ENCODE assay signal across 8 cellular contexts in the genomic region with DNA sequence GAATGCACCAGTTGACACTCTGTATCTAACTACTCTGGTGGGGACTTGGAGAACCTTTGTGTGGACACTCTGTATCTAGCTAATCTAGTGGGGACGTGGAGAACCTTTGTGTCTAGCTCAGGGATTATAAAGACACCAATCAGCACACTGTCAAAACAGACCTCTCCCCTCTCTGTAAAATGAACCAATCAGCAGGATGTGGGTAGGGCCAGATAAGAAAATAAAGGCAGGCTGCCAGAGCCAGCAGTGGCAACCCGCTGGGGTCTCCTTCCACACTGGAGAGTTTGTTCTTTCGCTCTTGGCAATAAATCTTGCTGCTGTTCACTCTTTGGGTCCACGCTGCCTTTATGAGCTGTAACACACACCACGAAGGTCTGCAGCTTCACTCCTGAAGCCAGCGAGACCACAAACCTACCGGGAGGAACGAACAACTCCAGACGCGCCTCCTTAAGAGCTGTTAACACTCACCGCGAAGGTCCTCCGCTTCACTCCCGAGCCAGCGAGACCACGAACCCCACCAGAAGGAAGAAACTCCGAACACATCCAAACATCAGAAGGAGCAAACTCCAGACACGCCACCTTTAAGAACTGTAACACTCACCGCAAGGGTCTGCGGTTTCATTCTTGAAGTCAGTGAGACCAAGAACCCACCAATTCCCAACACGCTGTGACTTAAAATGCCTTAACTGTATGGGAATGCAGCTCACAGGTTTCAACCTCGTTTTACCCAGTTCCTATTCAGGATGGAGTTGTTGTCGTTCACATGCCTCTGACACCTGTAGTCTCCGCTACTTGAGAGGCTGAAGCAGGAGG. TPM values are rescaled to one million over a fixed set of nuclear protein-coding genes. Genes with fewer than 3 reads are reported as not detected.
DNase-seq lines count a peak whose midpoint lies in the region; ATAC-seq, FAIRE-seq and TF ChIP-seq lines count a peak whose summit lies in the region.
"Not testable (repeated sequence)": the region's sequence is repeated elsewhere in the genome, so short reads cannot be mapped to it uniquely, and the experiment has no call there.

No MANE protein-coding gene starts in this region.

- H3K4me2 ChIP-seq in Loucy (ENCODE audit: low read depth, low read length, poor library complexity, severe bottlenecking) (peak overlapping the region; percentile 86), GM12878 (ENCODE audit: control insufficient read depth, insufficient read depth) (peak overlapping the region; percentile 42), osteoblast (ENCODE audit: insufficient read depth, low read length) (peak overlapping the region; percentile 91)

- not testable (repeated sequence) for H3K27me3 ChIP-seq in CD4-positive, CD25-positive, alpha-beta regulatory T cell (ENCODE audit: control insufficient read depth, insufficient read depth, low read length); Loucy (ENCODE audit: insufficient read depth, low read length, poor library complexity, severe bottlenecking); GM12878 (replicated peaks in 1 of 2; ENCODE audit: control insufficient read depth in 2 of 2, insufficient read depth in 2 of 2, low read length in 1 of 2); osteoblast (ENCODE audit: insufficient read depth, low read length)

- not testable (repeated sequence) for BruUV-seq in GM12878 (replicated peaks; lab: Mats Ljungman, UMichigan)

- in situ Hi-C loops in GM12878 (cut with MboI): not testable (repeated sequence)

- H4K20me1 ChIP-seq in Loucy (ENCODE audit: insufficient read depth, low read length, poor library complexity, severe bottlenecking): peaks cover 14% of the 10 kb centered on the region
- not testable (repeated sequence) for H4K20me1 ChIP-seq in GM12878 (ENCODE audit: control insufficient read depth, insufficient read depth); osteoblast (ENCODE audit: insufficient read depth, low read length)

- not testable (repeated sequence) for TF ChIP-seq EP300 in GM12878 (IDR thresholded peaks at IDR 0.05; ENCODE audit: borderline replicate concordance in 1 of 2, control insufficient read depth in 1 of 2, low read depth in 2 of 2, low read length in 2 of 2)

- H3K79me2 ChIP-seq in Loucy (ENCODE audit: insufficient read depth, low read length): peaks cover 14% of the 10 kb centered on the region
- H3K79me2 ChIP-seq in GM12878 (ENCODE audit: control insufficient read depth, insufficient read depth, low read length): peaks cover 15% of the 10 kb centered on the region
- H3K79me2 ChIP-seq in osteoblast (ENCODE audit: insufficient read depth, low read length): peaks cover 14% of the 10 kb centered on the region

- H3F3A ChIP-seq in Loucy (ENCODE audit: low read depth): not testable (repeated sequence)

- not testable (repeated sequence) for TF ChIP-seq POLR2A in GM12878 (IDR thresholded peaks at IDR 0.05; ENCODE audit: low read depth, low read length)

- TF ChIP-seq RAD21 in GM12878 (IDR thresholded peaks at IDR 0.05; ENCODE audit: insufficient read depth, low read depth, low read length): not testable (repeated sequence)

- peak overlapping the region; percentile 69 for H3K9ac ChIP-seq in Loucy (ENCODE audit: low read depth, low read length, poor library complexity, severe bottlenecking)
- H3K9ac ChIP-seq in GM12878 (ENCODE audit: control insufficient read depth, insufficient read depth, low read length): not testable (repeated sequence)
- H3K9ac ChIP-seq in kidney (ENCODE audit: low read length in 2 of 2): peak overlapping the region; percentile 32 to 40

- FAIRE-seq in GM12878 (lab: Jason Lieb, UNC); kidney (lab: Jason Lieb, UNC): not testable (repeated sequence)

- H3K9me2 ChIP-seq in Loucy (replicated peaks; ENCODE audit: low read depth, low read length): not testable (repeated sequence)

- DNase-seq in CD4-positive, CD25-positive, alpha-beta regulatory T cell: peak; percentile 34 to 76 (median 59)
- peak; percentile 9 for DNase-seq in activated CD4-positive, CD25-positive, alpha-beta regulatory T cell treated with anti-CD3 and anti-CD28 coated beads, Interleukin-2, amount 50 U/mL, for 16 hours (ENCODE audit: low read depth, low spot score)
- DNase-seq in activated T-cell treated with anti-CD3 and anti-CD28 coated beads, Interleukin-2, amount 50 U/mL, for 4 hours: peak; percentile 9
- not testable (repeated sequence) for DNase-seq in GM12878 (ENCODE audit: low read depth, low spot score); kidney; osteoblast (ENCODE audit: insufficient read length, low spot score, missing footprints); stimulated activated naive B cell treated with anti-CD40 and anti-IgM and Interleukin-4, amounts not matched to agents 10 μg/mL and 1 μg/mL and 100 μg/mL, for 72 hours

- peak overlapping the region; percentile 84 to 94 (median 90) for H3K4me3 Mint-ChIP-seq in CD4-positive, CD25-positive, alpha-beta regulatory T cell
- peak overlapping the region; percentile 75 for H3K4me3 Mint-ChIP-seq in activated T-cell treated with anti-CD3 and anti-CD28 coated beads, Interleukin-2, amount 50 U/mL, for 4 hours
- H3K4me3 Mint-ChIP-seq in stimulated activated naive B cell treated with anti-CD40 and anti-IgM and Interleukin-4, amounts not matched to agents 10 μg/mL and 1 μg/mL and 100 μg/mL, for 72 hours: peak overlapping the region; percentile 78 to 81

- TF ChIP-seq CTCF in Loucy (conservative IDR thresholded peaks at IDR 0.05; ENCODE audit: low read length); GM12878 (IDR thresholded peaks at IDR 0.05 in 2 of 3, conservative IDR thresholded peaks at IDR 0.05 in 1 of 3; ENCODE audit: control insufficient read depth in 2 of 3, extremely low read depth in 1 of 3, insufficient read depth in 1 of 3, low read depth in 3 of 3, low read length in 3 of 3); kidney (IDR thresholded peaks at IDR 0.05; ENCODE audit: borderline replicate concordance, extremely low read depth, insufficient read depth); osteoblast (IDR thresholded peaks at IDR 0.05; ENCODE audit: extremely low read depth, low read depth, low read length): not testable (repeated sequence)

- not testable (repeated sequence) for H3K36me3 ChIP-seq in CD4-positive, CD25-positive, alpha-beta regulatory T cell (ENCODE audit: control insufficient read depth, insufficient read depth, low read length); Loucy (ENCODE audit: insufficient read depth, low read length); GM12878 (ENCODE audit: control insufficient read depth in 2 of 2, insufficient read depth in 2 of 2, low read length in 1 of 2); kidney (ENCODE audit: control insufficient read depth in 1 of 2, insufficient read depth in 2 of 2, low read length in 2 of 2); osteoblast (ENCODE audit: insufficient read depth, low read length)

- H3K4me3 ChIP-seq in CD4-positive, CD25-positive, alpha-beta regulatory T cell (ENCODE audit: low read depth, low read length): peak overlapping the region; percentile 80
- H3K4me3 ChIP-seq in Loucy (ENCODE audit: low read length, poor library complexity, severe bottlenecking): peak overlapping the region; percentile 69
- 0 out of 2 replicates have a peak overlapping the region, but pooled peaks have one; percentile 5 for H3K4me3 ChIP-seq in GM12878
- H3K4me3 ChIP-seq in kidney (ENCODE audit: low read length in 2 of 2): peak overlapping the region; percentile 55 to 79
- peak overlapping the region; percentile 72 for H3K4me3 ChIP-seq in osteoblast (ENCODE audit: insufficient read depth, low read length)

- ATAC-seq in CD4-positive, CD25-positive, alpha-beta regulatory T cell (ENCODE audit: low read depth in 2 of 2); activated T-cell treated with anti-CD3 and anti-CD28 coated beads, Interleukin-2, amount 50 U/mL, for 4 hours; GM12878; stimulated activated naive B cell treated with anti-CD40 and anti-IgM and Interleukin-4, amounts not matched to agents 10 μg/mL and 1 μg/mL and 100 μg/mL, for 72 hours (replicated peaks): not testable (repeated sequence)

- not testable (repeated sequence) for H3K4me1 ChIP-seq in CD4-positive, CD25-positive, alpha-beta regulatory T cell (ENCODE audit: control insufficient read depth, insufficient read depth, low read length, poor library complexity, severe bottlenecking); Loucy (ENCODE audit: insufficient read depth, low read length, poor library complexity, severe bottlenecking); GM12878 (ENCODE audit: control insufficient read depth, insufficient read depth, low read length); kidney (ENCODE audit: control insufficient read depth in 1 of 2, insufficient read depth in 1 of 2, low read depth in 1 of 2, low read length in 2 of 2); osteoblast (ENCODE audit: insufficient read depth, low read length)

- CTCF ChIA-PET in GM12878 (lab: Yijun Ruan, JAX): interaction anchor here (1.1 kb wide), 1 partner anchor 26 kb away, joined by 3 read pairs; no protein-coding TSS in a partner anchor

- H3K9me3 Mint-ChIP-seq in CD4-positive, CD25-positive, alpha-beta regulatory T cell; activated T-cell treated with anti-CD3 and anti-CD28 coated beads, Interleukin-2, amount 50 U/mL, for 4 hours; stimulated activated naive B cell treated with anti-CD40 and anti-IgM and Interleukin-4, amounts not matched to agents 10 μg/mL and 1 μg/mL and 100 μg/mL, for 72 hours: not testable (repeated sequence)

- intact Hi-C loops in GM12878 (cut with micrococcal nuclease; ENCODE audit: unreplicated experiment): loop anchor here (10.0 kb wide), 1 partner anchor 531 kb away; a partner anchor contains a TSS
- intact Hi-C loops in kidney (cut with DNase I): not testable (repeated sequence)

- not testable (repeated sequence) for H3K27me3 Mint-ChIP-seq in CD4-positive, CD25-positive, alpha-beta regulatory T cell; activated T-cell treated with anti-CD3 and anti-CD28 coated beads, Interleukin-2, amount 50 U/mL, for 4 hours (ENCODE audit: low read depth); stimulated activated naive B cell treated with anti-CD40 and anti-IgM and Interleukin-4, amounts not matched to agents 10 μg/mL and 1 μg/mL and 100 μg/mL, for 72 hours

- peak overlapping the region; percentile 79 for H2AFZ ChIP-seq in Loucy (ENCODE audit: low read length)
- peak overlapping the region; percentile 80 for H2AFZ ChIP-seq in GM12878 (ENCODE audit: control insufficient read depth, low read depth, low read length)
- peak overlapping the region; percentile 97 for H2AFZ ChIP-seq in osteoblast (ENCODE audit: low read length)

- POLR2A ChIA-PET in GM12878 (lab: Charles Lee): interaction anchor here (0.6 to 0.7 kb wide), 4 partner anchors 12 to 288 kb away, joined by 3 to 6 read pairs (median 4); no protein-coding TSS in a partner anchor

- not testable (repeated sequence) for H3K9me3 ChIP-seq in CD4-positive, CD25-positive, alpha-beta regulatory T cell (ENCODE audit: control insufficient read depth in 2 of 2, low read length in 2 of 2); Loucy (ENCODE audit: insufficient read depth, low read depth, low read length); GM12878 (replicated peaks; ENCODE audit: control insufficient read depth, insufficient read depth, low read length); kidney (ENCODE audit: control insufficient read depth in 1 of 2, low read length in 2 of 2); osteoblast (ENCODE audit: low read depth, low read length)

- H3K36me3 Mint-ChIP-seq in CD4-positive, CD25-positive, alpha-beta regulatory T cell; activated T-cell treated with anti-CD3 and anti-CD28 coated beads, Interleukin-2, amount 50 U/mL, for 4 hours (ENCODE audit: insufficient read depth); stimulated activated naive B cell treated with anti-CD40 and anti-IgM and Interleukin-4, amounts not matched to agents 10 μg/mL and 1 μg/mL and 100 μg/mL, for 72 hours: not testable (repeated sequence)

- H3K27ac Mint-ChIP-seq in CD4-positive, CD25-positive, alpha-beta regulatory T cell: peak overlapping the region; percentile 54 to 92 (median 83)
- peak overlapping the region; percentile 44 for H3K27ac Mint-ChIP-seq in stimulated activated naive B cell treated with anti-CD40 and anti-IgM and Interleukin-4, amounts not matched to agents 10 μg/mL and 1 μg/mL and 100 μg/mL, for 72 hours

- WGBS in GM12878 (ENCODE audit: insufficient coverage, insufficient replicate concordance, low lambda C conversion rate, missing lambda C conversion rate): 56% methylated on average over 24 of the region's 24 CpGs

- RAD21 ChIA-PET in GM12878 (lab: Charles Lee; ENCODE audit: unreplicated experiment): not testable (repeated sequence)

- not testable (repeated sequence) for H3K27ac ChIP-seq in CD4-positive, CD25-positive, alpha-beta regulatory T cell (ENCODE audit: insufficient read depth, low read length, poor library complexity, severe bottlenecking); GM12878 (ENCODE audit: control insufficient read depth, insufficient read depth); kidney (ENCODE audit: low read depth in 2 of 2, low read length in 2 of 2); osteoblast (ENCODE audit: low read depth, low read length)

- SMC1A ChIA-PET in GM12878 (lab: Charles Lee; ENCODE audit: uncharacterized antibody, unreplicated experiment): not testable (repeated sequence)

- H3K4me1 Mint-ChIP-seq in CD4-positive, CD25-positive, alpha-beta regulatory T cell: peaks cover 6 to 23% (median 16%) of the 10 kb centered on the region in 4 donors
- not testable (repeated sequence) for H3K4me1 Mint-ChIP-seq in activated T-cell treated with anti-CD3 and anti-CD28 coated beads, Interleukin-2, amount 50 U/mL, for 4 hours (ENCODE audit: low read depth)
- peaks cover 7 to 11% of the 10 kb centered on the region in 2 donors for H3K4me1 Mint-ChIP-seq in stimulated activated naive B cell treated with anti-CD40 and anti-IgM and Interleukin-4, amounts not matched to agents 10 μg/mL and 1 μg/mL and 100 μg/mL, for 72 hours

RNA-seq across cellular contexts. Expression of a gene that starts 3.6 kb away (rescaled TPM):
- total RNA-seq in CD4-positive, CD25-positive, alpha-beta regulatory T cell: 94.4 TPM
- 100 to 1,000 TPM; 235 to 283 (median 264) TPM for polyA plus RNA-seq in CD4-positive, CD25-positive, alpha-beta regulatory T cell
- 100 to 1,000 TPM; 189 to 209 (median 195) TPM for total RNA-seq in activated T-cell treated with anti-CD3 and anti-CD28 coated beads, Interleukin-2, amount 50 U/mL, for 4 hours
- total RNA-seq in GM12878 (2013; cell fraction: nucleolus; rRNA removed): 135 and 154 TPM in 2 replicates
- 223 and 227 TPM in 2 replicates for total RNA-seq in GM12878 (2014; rRNA removed)
- 153 and 162 TPM in 2 replicates for total RNA-seq in GM12878 (2014; rRNA removed; fragmentation: Illumina TruSeq; extraction: Trizol)
- total RNA-seq in GM12878 (2021): 147 and 150 TPM in 2 replicates
- 86.6 TPM for polyA plus RNA-seq in GM12878 (2011; ENCODE audit: low read depth)
- 231 and 241 TPM in 2 replicates for polyA plus RNA-seq in GM12878 (2011; rRNA removed)
- polyA plus RNA-seq in GM12878 (2011; cell fraction: cytosol; rRNA removed): 154 and 157 TPM in 2 replicates
- 87.4 and 115 TPM in 2 replicates for polyA plus RNA-seq in GM12878 (2011; cell fraction: nucleus; rRNA removed)
- 113 TPM in 2 replicates for polyA plus RNA-seq in GM12878 (2012)
- 136 and 142 TPM in 2 replicates for polyA plus RNA-seq in GM12878 (2014; fragmentation: Illumina TruSeq; extraction: Trizol)
- polyA plus RNA-seq in GM12878 (2014; fragmentation: Nextera tagmentation; extraction: Ambion mirVana): 10 to 100 TPM; 56.1 to 58.3 TPM
- polyA plus RNA-seq in GM12878 (2014; rRNA removed): 146 and 152 TPM in 2 replicates
- polyA plus RNA-seq in GM12878 (2016; fragmentation: Nextera tagmentation; extraction: Ambion mirVana): 100 to 1,000 TPM; 260 to 266 TPM
- polyA minus RNA-seq in GM12878 (2011; rRNA and poly(A)+ RNA removed): 280 and 296 TPM in 2 replicates
- polyA minus RNA-seq in GM12878 (2011; cell fraction: cytosol; rRNA and poly(A)+ RNA removed): 78.7 and 87.7 TPM in 2 replicates
- 45.7 and 72.0 TPM in 2 replicates for polyA minus RNA-seq in GM12878 (2011; cell fraction: nucleus; rRNA and poly(A)+ RNA removed)
- total RNA-seq in kidney: 234 TPM
- polyA plus RNA-seq in kidney (ENCODE audit: insufficient read depth, low read depth, low replicate concordance): 192 TPM
- total RNA-seq in osteoblast: 467 and 473 TPM in 2 replicates

Comparison
In these comparisons a context has a peak if more than half of its experiments do, and no peak if none do; other contexts are left out.
1. H3K4me3 ChIP-seq: peak in every context shown above with its lines; median percentile 80 in CD4-positive, CD25-positive, alpha-beta regulatory T cell; 72 in osteoblast; 69 in Loucy; 67 in kidney; 5 in GM12878.